In genomic region chr22:31935961-31936635, GRCh38 we compare ENCODE assay signal across 26 cellular contexts. TPM values are rescaled to one million over a fixed set of nuclear protein-coding genes. Genes with fewer than 3 reads are reported as not detected.
DNase-seq lines count a peak whose midpoint lies in the region; ATAC-seq and TF ChIP-seq lines count a peak whose summit lies in the region.
"Had no signal": no experiment of that assay in that cellular context is flagged by ENCODE, and none has a peak within 500 bp of the region (broad histone marks: within the 10 kb centered on the region; RNA-seq: fewer than 3 reads in every experiment).

No MANE protein-coding gene starts in this region.

- no peak overlapping the region for H3K4ac ChIP-seq in neuronal stem cell (ENCODE audit: low read length)

- no peak for ATAC-seq in HG03175 (IDR thresholded peaks at IDR 0.05; ENCODE audit: unreplicated experiment)
- ATAC-seq: activated CD4-positive, alpha-beta T cell treated with anti-CD3 and anti-CD28 coated beads for 36 hours; activated CD8-positive, alpha-beta T cell treated with anti-CD3 and anti-CD28 coated beads, Interleukin-2, amount 10 ng/mL, durations not matched to agents 7 days and 5 days; gastrocnemius medialis; natural killer cell treated with Interleukin-12 subunit alpha and Interleukin-12 subunit beta and Interleukin-15 and Interleukin-18, amount 100 ng/mL, for 72 hours had no signal

- no peaks in the 10 kb centered on the region for H3K27me3 ChIP-seq in CD4-positive, alpha-beta memory T cell (ENCODE audit: insufficient read depth, low read length)
- no peaks in the 10 kb centered on the region for H3K27me3 ChIP-seq in dorsolateral prefrontal cortex
- H3K27me3 ChIP-seq in neuronal stem cell (ENCODE audit: control insufficient read depth in 3 of 3, insufficient read depth in 3 of 3, low read depth in 1 of 3, low read length in 3 of 3): no peaks in the 10 kb centered on the region
- H3K27me3 ChIP-seq: gastrocnemius medialis, Peyer's patch had no signal

- H3K4me3 Mint-ChIP-seq in CD4-positive, alpha-beta memory T cell: no peak overlapping the region
- H3K4me3 Mint-ChIP-seq: activated CD4-positive, alpha-beta T cell treated with anti-CD3 and anti-CD28 coated beads for 36 hours; activated CD8-positive, alpha-beta T cell treated with anti-CD3 and anti-CD28 coated beads, Interleukin-2, amount 10 ng/mL, durations not matched to agents 7 days and 5 days; activated naive CD4-positive, alpha-beta T cell treated with anti-CD3 and anti-CD28 coated beads, Interleukin-2, amount 50 U/mL, for 24 hours; natural killer cell treated with Interleukin-12 subunit alpha and Interleukin-12 subunit beta and Interleukin-15 and Interleukin-18, amount 100 ng/mL, for 72 hours; T-helper 2 cell treated with Interferon-gamma antibody and Interleukin-4, amounts not matched to agents 5 μg/mL and 100 μg/mL, for 36 hours had no signal

- no peak overlapping the region for H3K18ac ChIP-seq in neuronal stem cell (ENCODE audit: low read length)

- H2AK5ac ChIP-seq in neuronal stem cell (ENCODE audit: low read depth, low read length): no peak overlapping the region

- H2BK120ac ChIP-seq in neuronal stem cell (ENCODE audit: low read depth, low read length): no peak overlapping the region

- DNase-seq in CD4-positive, alpha-beta memory T cell: no peak
- DNase-seq in dorsolateral prefrontal cortex (no peak), neuronal stem cell (ENCODE audit: low spot score) (no peak), mucosa of gallbladder (ENCODE audit: low spot score) (no peak)
- no peak for DNase-seq in activated naive CD4-positive, alpha-beta T cell (lab: John Stamatoyannopoulos, UW)
- DNase-seq: activated CD4-positive, alpha-beta T cell treated with anti-CD3 and anti-CD28 coated beads for 36 hours; activated CD8-positive, alpha-beta T cell treated with anti-CD3 and anti-CD28 coated beads, Interleukin-2, amount 10 ng/mL, durations not matched to agents 7 days and 5 days; AML-193; anterior cingulate cortex; CD4-positive, CD25-positive, alpha-beta regulatory T cell; gastrocnemius medialis; HCEC 1CT; NCI-H1048; NCI-H2107; NCI-H446; NCI-H748 treated with DMSO at 0.1 percent for 48 hours; SHP77 treated with DMSO at 0.1 percent for 48 hours; stimulated activated naive CD4-positive, alpha-beta T cell had no signal

- no peak overlapping the region for H4K91ac ChIP-seq in neuronal stem cell (ENCODE audit: low read depth, low read length, poor library complexity)

- no peak overlapping the region for H3K27ac ChIP-seq in CD4-positive, alpha-beta memory T cell (ENCODE audit: low read depth, low read length)
- H3K27ac ChIP-seq in HEK293 (ENCODE audit: extremely low read depth, low read depth, low read length) (no peak overlapping the region), dorsolateral prefrontal cortex (peak overlapping the region in 43 of 59 donors; percentile 3 to 91 (median 71)), neuronal stem cell (replicated peaks; ENCODE audit: low read length) (no peak overlapping the region)
- H3K27ac ChIP-seq: gastrocnemius medialis, Peyer's patch had no signal

- no peak overlapping the region for H3K14ac ChIP-seq in neuronal stem cell (ENCODE audit: low read length)

- H3K27me3 Mint-ChIP-seq in CD4-positive, alpha-beta memory T cell: peaks cover 0 to 4% of the 10 kb centered on the region in 2 donors

- TF ChIP-seq CTCF in HEK293 (tag by site-specific recombination; IDR thresholded peaks at IDR 0.05): no peak
- no peak for TF ChIP-seq CTCF in dorsolateral prefrontal cortex (IDR thresholded peaks at IDR 0.05 in 54 of 56, conservative IDR thresholded peaks at IDR 0.05 in 2 of 56; ENCODE audit: low read depth in 1 of 56, partially characterized antibody in 56 of 56)

- POLR2A ChIA-PET in CD4-positive, alpha-beta memory T cell (lab: Charles Lee; ENCODE audit: partially characterized antibody): no interaction called here
- POLR2A ChIA-PET in HEK293 (lab: Yijun Ruan, JAX): interaction anchor here (0.6 to 0.7 kb wide), 3 partner anchors 17 to 137 kb away, joined by 3 to 8 read pairs (median 4); no protein-coding TSS in a partner anchor

- no peaks in the 10 kb centered on the region for H3K36me3 ChIP-seq in CD4-positive, alpha-beta memory T cell (ENCODE audit: insufficient read depth, low read length)
- H3K36me3 ChIP-seq in HEK293 (ENCODE audit: control insufficient read depth in 2 of 2, insufficient read depth in 1 of 2, low read length in 2 of 2): no peaks in the 10 kb centered on the region
- H3K36me3 ChIP-seq in neuronal stem cell (replicated peaks in 1 of 2; ENCODE audit: control insufficient read depth in 2 of 2, insufficient read depth in 2 of 2, low read length in 2 of 2): no peaks in the 10 kb centered on the region
- H3K36me3 ChIP-seq: gastrocnemius medialis, Peyer's patch had no signal

- no peak overlapping the region for H2BK12ac ChIP-seq in neuronal stem cell (ENCODE audit: low read length)

- no peak overlapping the region for H3K9ac ChIP-seq in neuronal stem cell (ENCODE audit: low read depth, low read length, poor library complexity)

- CTCF ChIA-PET in CD4-positive, alpha-beta memory T cell (lab: Charles Lee; ENCODE audit: partially characterized antibody): interaction anchor here (1.1 to 1.8 kb wide), 2 partner anchors 10 to 271 kb away, joined by 3 to 5 read pairs; no protein-coding TSS in a partner anchor
- CTCF ChIA-PET in HEK293 (lab: Yijun Ruan, JAX): interaction anchor here (0.9 kb wide), 1 partner anchor 34 kb away, joined by 9 read pairs; no protein-coding TSS in a partner anchor

- no peaks in the 10 kb centered on the region for H3K79me1 ChIP-seq in neuronal stem cell (ENCODE audit: low read depth, low read length)

- intact Hi-C loops in CD4-positive, alpha-beta memory T cell (cut with micrococcal nuclease): no loop called here
- intact Hi-C loops in dorsolateral prefrontal cortex (cut with DNase I): no loop called here

- no peak overlapping the region for H4K8ac ChIP-seq in neuronal stem cell (ENCODE audit: low read depth, low read length)

- H3K9me3 Mint-ChIP-seq in CD4-positive, alpha-beta memory T cell: no peaks in the 10 kb centered on the region
- H3K9me3 Mint-ChIP-seq: activated naive CD4-positive, alpha-beta T cell treated with anti-CD3 and anti-CD28 coated beads, Interleukin-2, amount 50 U/mL, for 24 hours; CD4-positive, CD25-positive, alpha-beta regulatory T cell; IgD-negative memory B cell; natural killer cell treated with Interleukin-12 subunit alpha and Interleukin-12 subunit beta and Interleukin-15 and Interleukin-18, amount 100 ng/mL, for 72 hours; T-helper 2 cell treated with Interferon-gamma antibody and Interleukin-4, amounts not matched to agents 5 μg/mL and 100 μg/mL, for 36 hours had no signal

- no CpG with 5 or more reads among the region's 4 CpGs for WGBS in neuronal stem cell (ENCODE audit: extremely low coverage in 2 of 2, insufficient read length in 2 of 2, insufficient replicate concordance in 1 of 2), 2 donors

- no peak overlapping the region for H3K23ac ChIP-seq in neuronal stem cell (ENCODE audit: low read depth, low read length, poor library complexity)

- H3K36me3 Mint-ChIP-seq in CD4-positive, alpha-beta memory T cell: no peaks in the 10 kb centered on the region
- H3K36me3 Mint-ChIP-seq: activated naive CD4-positive, alpha-beta T cell treated with anti-CD3 and anti-CD28 coated beads, Interleukin-2, amount 50 U/mL, for 24 hours; CD4-positive, CD25-positive, alpha-beta regulatory T cell; natural killer cell treated with Interleukin-12 subunit alpha and Interleukin-12 subunit beta and Interleukin-15 and Interleukin-18, amount 100 ng/mL, for 72 hours had no signal

- no peaks in the 10 kb centered on the region for H3K9me3 ChIP-seq in CD4-positive, alpha-beta memory T cell (ENCODE audit: control insufficient read depth in 1 of 2, low read length in 2 of 2)
- H3K9me3 ChIP-seq in HEK293 (ENCODE audit: control insufficient read depth, insufficient read depth, low read depth, low read length) (no peaks in the 10 kb centered on the region), neuronal stem cell (replicated peaks in 1 of 2; ENCODE audit: control insufficient read depth in 2 of 2, insufficient read depth in 1 of 2, low read depth in 1 of 2, low read length in 2 of 2) (no peaks in the 10 kb centered on the region)
- H3K9me3 ChIP-seq: gastrocnemius medialis, Peyer's patch had no signal

- peak overlapping the region in 4 of 7 donors; percentile 4 to 75 (median 34) for H3K27ac Mint-ChIP-seq in CD4-positive, alpha-beta memory T cell
- H3K27ac Mint-ChIP-seq: activated CD4-positive, alpha-beta T cell treated with anti-CD3 and anti-CD28 coated beads for 36 hours; activated CD8-positive, alpha-beta T cell treated with anti-CD3 and anti-CD28 coated beads, Interleukin-2, amount 10 ng/mL, durations not matched to agents 7 days and 5 days; activated naive CD4-positive, alpha-beta T cell treated with anti-CD3 and anti-CD28 coated beads, Interleukin-2, amount 50 U/mL, for 24 hours; natural killer cell treated with Interleukin-12 subunit alpha and Interleukin-12 subunit beta and Interleukin-15 and Interleukin-18, amount 100 ng/mL, for 72 hours; T-helper 2 cell treated with Interferon-gamma antibody and Interleukin-4, amounts not matched to agents 5 μg/mL and 100 μg/mL, for 36 hours had no signal

- no peaks in the 10 kb centered on the region for H3K4me1 Mint-ChIP-seq in CD4-positive, alpha-beta memory T cell
- H3K4me1 Mint-ChIP-seq: activated CD4-positive, alpha-beta T cell treated with anti-CD3 and anti-CD28 coated beads for 36 hours; activated naive CD4-positive, alpha-beta T cell treated with anti-CD3 and anti-CD28 coated beads, Interleukin-2, amount 50 U/mL, for 24 hours; CD4-positive, CD25-positive, alpha-beta regulatory T cell; IgD-negative memory B cell had no signal

- no peak overlapping the region for H2BK5ac ChIP-seq in neuronal stem cell (ENCODE audit: low read length)

- H3K4me3 ChIP-seq in CD4-positive, alpha-beta memory T cell (ENCODE audit: low read length in 2 of 2): no peak overlapping the region
- H3K4me3 ChIP-seq in HEK293 (ENCODE audit: low read depth, low read length): no peak overlapping the region
- peak overlapping the region in 39 of 59 donors; percentile 1 to 48 (median 26) for H3K4me3 ChIP-seq in dorsolateral prefrontal cortex
- no peak overlapping the region for H3K4me3 ChIP-seq in neuronal stem cell (ENCODE audit: low read length in 2 of 2)
- H3K4me3 ChIP-seq: gastrocnemius medialis, lung, Peyer's patch had no signal

- H2AFZ ChIP-seq in neuronal stem cell (ENCODE audit: low read length): peak overlapping the region; percentile 17

- no peak overlapping the region for H3K4me2 ChIP-seq in neuronal stem cell (ENCODE audit: insufficient read depth, low read length, poor library complexity, severe bottlenecking)

- H3K4me1 ChIP-seq in CD4-positive, alpha-beta memory T cell (ENCODE audit: insufficient read depth, low read length): no peaks in the 10 kb centered on the region
- H3K4me1 ChIP-seq in HEK293 (ENCODE audit: control insufficient read depth, insufficient read depth, low read length): no peaks in the 10 kb centered on the region
- peaks cover 0 to 11% of the 10 kb centered on the region in 2 donors for H3K4me1 ChIP-seq in neuronal stem cell (ENCODE audit: control insufficient read depth in 2 of 2, insufficient read depth in 1 of 2, low read depth in 1 of 2, low read length in 2 of 2)
- H3K4me1 ChIP-seq: gastrocnemius medialis, Peyer's patch had no signal

- H2BK15ac ChIP-seq in neuronal stem cell (ENCODE audit: low read length): no peak overlapping the region

RNA-seq across cellular contexts. Expression of gene YWHAH, which starts 8.2 kb away (rescaled TPM):
- 10 to 100 TPM; 48.0 to 57.0 TPM for total RNA-seq in CD4-positive, alpha-beta memory T cell
- 100 to 1,000 TPM in 1 of 2 donors, 10 to 100 TPM in 1; 99.3 to 126 TPM for polyA plus RNA-seq in CD4-positive, alpha-beta memory T cell
- total RNA-seq in dorsolateral prefrontal cortex: 1,000 to 10,000 TPM in 48 of 120 experiments, 100 to 1,000 TPM in 72; 191 to 1,478 (median 946) TPM
- polyA plus RNA-seq in neuronal stem cell (2013, experiment 1 of 2): 100.0 TPM
- 101 TPM for polyA plus RNA-seq in neuronal stem cell (2013, experiment 2 of 2)
- 213 TPM for total RNA-seq in mucosa of gallbladder

Comparison
In these comparisons a context has a peak if more than half of its experiments do, and no peak if none do; other contexts are left out.
1. H3K27ac ChIP-seq: peak in dorsolateral prefrontal cortex (43 of 59); none in CD4-positive, alpha-beta memory T cell (single experiment), HEK293 (single experiment) and neuronal stem cell (single experiment).
2. H3K4me3 ChIP-seq: peak in dorsolateral prefrontal cortex (39 of 59); none in CD4-positive, alpha-beta memory T cell (0 of 2), HEK293 (single experiment) and neuronal stem cell (0 of 2).